9 cellular contexts compared by ENCODE assay signal in genomic region chr14:21997300-21997699, GRCh38.
DNase-seq lines count a peak whose midpoint lies in the region; ATAC-seq and TF ChIP-seq lines count a peak whose summit lies in the region.
"Had no signal": no experiment of that assay in that cellular context is flagged by ENCODE, and none has a peak within 500 bp of the region (broad histone marks: within the 10 kb centered on the region; RNA-seq: fewer than 3 reads in every experiment).

No MANE protein-coding gene starts in this region.

- no peaks in the 10 kb centered on the region for H3K36me3 Mint-ChIP-seq in T-cell
- no peaks in the 10 kb centered on the region for H3K36me3 Mint-ChIP-seq in type B pancreatic cell

- H3K4me1 Mint-ChIP-seq in T-cell (peaks cover 4 to 30% (median 13%) of the 10 kb centered on the region in 3 donors), type B pancreatic cell (ENCODE audit: unreplicated experiment) (no peaks in the 10 kb centered on the region)

- intact Hi-C loops in left ventricle myocardium inferior (cut with micrococcal nuclease): no loop called here
- intact Hi-C loops in cardiac septum (cut with DNase I): no loop called here

- H3K4me3 ChIP-seq in left ventricle myocardium inferior (no peak overlapping the region), epithelial cell of proximal tubule (ENCODE audit: low read depth, low read length) (no peak overlapping the region)
- H3K4me3 ChIP-seq: testis had no signal

- POLR2A ChIA-PET in T-cell (lab: Charles Lee): interaction anchor here (0.6 to 1.4 kb wide), 3 partner anchors 19 to 527 kb away, joined by 3 to 4 read pairs (median 4); no protein-coding TSS in a partner anchor

- no peak for DNase-seq in left ventricle myocardium inferior
- DNase-seq in cardiac septum (ENCODE audit: low spot score): no peak
- peak in 23 of 34 experiments; percentile 5 to 47 (median 25) for DNase-seq in T-cell
- DNase-seq in epithelial cell of proximal tubule (ENCODE audit: low read depth): peak; percentile 3
- DNase-seq in type B pancreatic cell (ENCODE audit: extremely low spot score, unreplicated experiment): no peak
- DNase-seq in SKM-1 (lab: John Stamatoyannopoulos, UW; ENCODE audit: unreplicated experiment): no peak
- DNase-seq in NCI-H69 (lab: John Stamatoyannopoulos, UW): no peak
- DNase-seq: testis had no signal

- H3K27me3 Mint-ChIP-seq in T-cell (peaks cover 0 to 1% of the 10 kb centered on the region in 2 donors), type B pancreatic cell (peaks cover 10% of the 10 kb centered on the region)

- H3K9me3 Mint-ChIP-seq in T-cell: no peaks in the 10 kb centered on the region
- H3K9me3 Mint-ChIP-seq in type B pancreatic cell: no peaks in the 10 kb centered on the region

- H3K36me3 ChIP-seq in left ventricle myocardium inferior: no peaks in the 10 kb centered on the region

- H3K27ac Mint-ChIP-seq in T-cell (peak overlapping the region; percentile 92 to 96), type B pancreatic cell (no peak overlapping the region)

- CTCF ChIA-PET in T-cell (lab: Charles Lee): interaction anchor here (0.6 to 2.1 kb wide), 25 partner anchors 10 to 716 kb away, joined by 3 to 19 read pairs (median 4); no protein-coding TSS in a partner anchor

- no peaks in the 10 kb centered on the region for H3K4me1 ChIP-seq in left ventricle myocardium inferior
- H3K4me1 ChIP-seq: testis had no signal

- H3K4me3 Mint-ChIP-seq in T-cell: peak overlapping the region; percentile 87 to 90 (median 88)
- no peak overlapping the region for H3K4me3 Mint-ChIP-seq in type B pancreatic cell

- TF ChIP-seq CTCF in left ventricle myocardium inferior (IDR thresholded peaks at IDR 0.05; ENCODE audit: borderline replicate concordance) (peak; percentile 15), epithelial cell of proximal tubule (conservative IDR thresholded peaks at IDR 0.05; ENCODE audit: low read depth, low read length) (peak; percentile 49), type B pancreatic cell (conservative IDR thresholded peaks at IDR 0.05) (peak; percentile 53)

- H3K9me3 ChIP-seq in left ventricle myocardium inferior (replicated peaks): no peaks in the 10 kb centered on the region
- H3K9me3 ChIP-seq: testis had no signal

- ATAC-seq in T-cell (replicated peaks in 1 of 4): peak; percentile 85 to 94 (median 90)
- no peak for ATAC-seq in GM21390 (IDR thresholded peaks at IDR 0.05; ENCODE audit: unreplicated experiment)

- peaks cover 4% of the 10 kb centered on the region for H3K27me3 ChIP-seq in left ventricle myocardium inferior (ENCODE audit: low read depth)
- H3K27me3 ChIP-seq: testis had no signal

- H3K27ac ChIP-seq in left ventricle myocardium inferior (replicated peaks): no peak overlapping the region
- H3K27ac ChIP-seq: testis had no signal

Comparison
In these comparisons a context has a peak if more than half of its experiments do, and no peak if none do; other contexts are left out.
1. DNase-seq: peak in T-cell (23 of 34) and epithelial cell of proximal tubule (single experiment); none in left ventricle myocardium inferior (single experiment), cardiac septum (single experiment), type B pancreatic cell (single experiment), SKM-1 (single experiment) and NCI-H69 (single experiment).
2. Peak in every context shown above with its lines, with median percentiles within 50 percentile points of each other: CTCF ChIP-seq.